29 cellular contexts compared by ENCODE assay signal in genomic region chr5:16891043-16891442, GRCh38. TPM values are rescaled to one million over a fixed set of nuclear protein-coding genes. Genes with fewer than 3 reads are reported as not detected.
DNase-seq lines count a peak whose midpoint lies in the region; ATAC-seq, FAIRE-seq and TF ChIP-seq lines count a peak whose summit lies in the region.
"Had no signal": no experiment of that assay in that cellular context is flagged by ENCODE, and none has a peak within 500 bp of the region (broad histone marks: within the 10 kb centered on the region; RNA-seq: fewer than 3 reads in every experiment).

No MANE protein-coding gene starts in this region.

- H3K4me3 Mint-ChIP-seq in Caco-2 (ENCODE audit: unreplicated experiment), result no peak overlapping the region
- H3K4me3 Mint-ChIP-seq: activated naive CD8-positive, alpha-beta T cell treated with anti-CD3 and anti-CD28 coated beads for 36 hours; memory B cell had no signal

- TF ChIP-seq POLR2A in thyroid gland (IDR thresholded peaks at IDR 0.05) (no peak), erythroblast (IDR thresholded peaks at IDR 0.05; ENCODE audit: low read length) (no peak)

- H3K36me3 Mint-ChIP-seq in Caco-2 (ENCODE audit: insufficient read depth, unreplicated experiment), result peaks cover 37% of the 10 kb centered on the region
- H3K36me3 Mint-ChIP-seq: activated naive CD8-positive, alpha-beta T cell treated with anti-CD3 and anti-CD28 coated beads for 36 hours; CD4-positive, alpha-beta memory T cell; memory B cell had no signal

- H3K4me3 ChIP-seq in Caco-2 (ENCODE audit: low read depth, low read length) (no peak overlapping the region), Panc1 (ENCODE audit: low read depth in 2 of 2, low read length in 2 of 2) (no peak overlapping the region), thyroid gland (replicated peaks in 1 of 3) (no peak overlapping the region)
- H3K4me3 ChIP-seq: ascending aorta, Peyer's patch, skin epidermis, upper lobe of left lung had no signal

- H3K4me1 Mint-ChIP-seq in Caco-2 (ENCODE audit: low read depth, unreplicated experiment), result peaks cover 62% of the 10 kb centered on the region
- H3K4me1 Mint-ChIP-seq: activated naive CD8-positive, alpha-beta T cell treated with anti-CD3 and anti-CD28 coated beads for 36 hours; CD4-positive, alpha-beta memory T cell; memory B cell had no signal

- H3K4me1 ChIP-seq in Caco-2, result peaks cover 82% of the 10 kb centered on the region
- peaks cover 83% of the 10 kb centered on the region for H3K4me1 ChIP-seq in Panc1 (ENCODE audit: control insufficient read depth, insufficient read depth, low read length)
- peaks cover 41 to 53% of the 10 kb centered on the region in 2 donors for H3K4me1 ChIP-seq in thyroid gland
- H3K4me1 ChIP-seq: ascending aorta had no signal

- POLR2A ChIA-PET in Caco-2 (lab: Charles Lee) (no interaction called here), Panc1 (lab: Charles Lee) (no interaction called here)

- CTCF ChIA-PET in Caco-2 (lab: Charles Lee) (no interaction called here), Panc1 (lab: Charles Lee) (no interaction called here)

- TF ChIP-seq CTCF in Caco-2 (IDR thresholded peaks at IDR 0.05; ENCODE audit: insufficient read depth in 1 of 2, low read depth in 1 of 2, low read length in 1 of 2, severe bottlenecking in 1 of 2, unreplicated experiment in 1 of 2) (no peak), Panc1 (IDR thresholded peaks at IDR 0.05) (no peak), thyroid gland (IDR thresholded peaks at IDR 0.05) (no peak)

- no peaks in the 10 kb centered on the region for H3K27me3 ChIP-seq in Caco-2 (replicated peaks; ENCODE audit: control insufficient read depth, insufficient read depth, low read length)
- no peaks in the 10 kb centered on the region for H3K27me3 ChIP-seq in Panc1 (ENCODE audit: control insufficient read depth, insufficient read depth, low read length)
- no peaks in the 10 kb centered on the region for H3K27me3 ChIP-seq in thyroid gland
- H3K27me3 ChIP-seq: ascending aorta, neutrophil, Peyer's patch, upper lobe of left lung had no signal

- H3K9me3 ChIP-seq in Caco-2 (no peaks in the 10 kb centered on the region), Panc1 (ENCODE audit: control insufficient read depth, insufficient read depth, low read depth, low read length) (no peaks in the 10 kb centered on the region), thyroid gland (no peaks in the 10 kb centered on the region)
- H3K9me3 ChIP-seq: ascending aorta, neutrophil, Peyer's patch, upper lobe of left lung had no signal

- H3K36me3 ChIP-seq in Caco-2 (ENCODE audit: control insufficient read depth, insufficient read depth, low read length), result no peaks in the 10 kb centered on the region
- H3K36me3 ChIP-seq in Panc1 (ENCODE audit: control insufficient read depth, insufficient read depth, low read length), result no peaks in the 10 kb centered on the region
- no peaks in the 10 kb centered on the region for H3K36me3 ChIP-seq in thyroid gland
- H3K36me3 ChIP-seq: ascending aorta, neutrophil, Peyer's patch, upper lobe of left lung had no signal

- no TSS peak for BruUV-seq in Caco-2 (replicated peaks; lab: Mats Ljungman, UMichigan)
- BruUV-seq in Panc1 (replicated peaks; lab: Mats Ljungman, UMichigan), result no TSS peak

- FAIRE-seq in frontal cortex (lab: Jason Lieb, UNC), result no peak
- FAIRE-seq: H1 had no signal

- DNase-seq in Caco-2, result no peak
- DNase-seq in Panc1 (ENCODE audit: low read depth, low spot score), result no peak
- DNase-seq in left colon, result no peak
- DNase-seq in thyroid gland, result peak in 1 of 2 donors; percentile 13
- DNase-seq in frontal cortex (ENCODE audit: low spot score in 2 of 2), result no peak
- DNase-seq in erythroblast (lab: John Stamatoyannopoulos, UW), result no peak
- no peak for DNase-seq in Kasumi-1 (lab: John Stamatoyannopoulos, UW)
- DNase-seq: activated effector memory CD4-positive, alpha-beta T cell treated with anti-CD3 and anti-CD28 coated beads, Interleukin-2, amount 50 U/mL, for 16 hours; activated naive CD8-positive, alpha-beta T cell treated with anti-CD3 and anti-CD28 coated beads for 36 hours; activated T-cell treated with anti-CD3 and anti-CD28 coated beads for 4 hours; CD4-positive, alpha-beta memory T cell; hippocampal formation; left cardiac atrium; NCI-H1092 treated with DMSO at 0.1 percent for 48 hours; NCI-H187; NCI-H2171; NCI-H524; NK-92 treated with Interleukin-12 subunit alpha and Interleukin-12 subunit beta, amount 100 ng/mL, for 24 hours; SHP77 treated with DMSO at 0.1 percent for 48 hours; stimulated activated CD4-positive, alpha-beta T cell treated with anti-CD3 and anti-CD28 coated beads, Interleukin-1b, Interleukin-23, amount 100 ng/mL, for 48 hours; stimulated activated CD8-positive, alpha-beta memory T cell treated with anti-CD3 and anti-CD28 coated beads, Interleukin-4, amount 100 ng/mL, for 48 hours; upper lobe of left lung had no signal

- no peaks in the 10 kb centered on the region for H3K27me3 Mint-ChIP-seq in Caco-2 (ENCODE audit: insufficient read depth, unreplicated experiment)

- in situ Hi-C loops in Panc1 (cut with HindIII; ENCODE audit: low pct_unique_long_range_greater_than_20kb, low sequenced_read_pairs), result no loop called here

- H3K27ac Mint-ChIP-seq in Caco-2 (ENCODE audit: unreplicated experiment), result peak overlapping the region; percentile 37
- H3K27ac Mint-ChIP-seq: activated naive CD8-positive, alpha-beta T cell treated with anti-CD3 and anti-CD28 coated beads for 36 hours; memory B cell had no signal

- no peak for ATAC-seq in Panc1
- ATAC-seq in left colon, result peak; percentile 21
- ATAC-seq: left cardiac atrium had no signal

- H3K9me3 Mint-ChIP-seq in Caco-2 (ENCODE audit: unreplicated experiment), result no peaks in the 10 kb centered on the region
- H3K9me3 Mint-ChIP-seq: activated naive CD8-positive, alpha-beta T cell treated with anti-CD3 and anti-CD28 coated beads for 36 hours had no signal

- WGBS in thyroid gland, 2 donors, result 81 to 84% methylated on average over 8 of the region's 8 CpGs

- H3K27ac ChIP-seq in Panc1 (ENCODE audit: low read length), result peak overlapping the region; percentile 86
- H3K27ac ChIP-seq in thyroid gland, result peak overlapping the region in 2 of 3 donors; percentile 7 to 45
- H3K27ac ChIP-seq: ascending aorta, neutrophil, skin epidermis had no signal

- intact Hi-C loops in Caco-2 (cut with micrococcal nuclease; ENCODE audit: unreplicated experiment), result loop anchor here (10.0 kb wide), 1 partner anchor 346 kb away; no protein-coding TSS in a partner anchor
- intact Hi-C loops in Panc1 (cut with micrococcal nuclease; ENCODE audit: unreplicated experiment), result no loop called here
- intact Hi-C loops in left colon (cut with DNase I, micrococcal nuclease), result no loop called here
- intact Hi-C loops in thyroid gland (cut with DNase I), result no loop called here

RNA-seq across cellular contexts. Expression of gene MYO10, which starts 45.0 kb away (rescaled TPM):
- 67.6 and 73.3 TPM in 2 replicates for total RNA-seq in Caco-2 (2022)
- 71.9 TPM for total RNA-seq in Panc1 (2021; ENCODE audit: unreplicated experiment)
- polyA plus RNA-seq in Panc1 (2012; ENCODE audit: insufficient read length), result 68.6 TPM
- total RNA-seq in left colon, result 10 to 100 TPM; 57.6 to 71.7 TPM
- 10 to 100 TPM; 49.2 to 89.6 (median 71.0) TPM for total RNA-seq in thyroid gland
- total RNA-seq in frontal cortex, result 25.3 TPM
- total RNA-seq: T-helper 1 cell treated with Interleukin-12 subunit alpha and Interleukin-12 subunit beta and Interleukin-4 antibody, amounts not matched to agents 30 ng/mL and 1 ng/mL, for 36 hours had no signal
